ENCODE assay signal across 6 cellular contexts in genomic region chr1:105565006-105565405, GRCh38.
"Had no signal": no experiment of that assay in that cellular context is flagged by ENCODE, and none has a peak within 500 bp of the region (broad histone marks: within the 10 kb centered on the region; RNA-seq: fewer than 3 reads in every experiment).

No MANE protein-coding gene starts in this region.

- H3K4me3 ChIP-seq: K562 had no signal

- ATAC-seq: HepG2, K562 had no signal

- DNase-seq: IMR-90, KBM-7, KG1 had no signal

- H3K27ac ChIP-seq: HL-60 had no signal
